ENCODE assay signal across 8 cellular contexts in genomic region chr2:20666364-20667150, GRCh38. TPM values are rescaled to one million over a fixed set of nuclear protein-coding genes. Genes with fewer than 3 reads are reported as not detected.
DNase-seq lines count a peak whose midpoint lies in the region; ATAC-seq and TF ChIP-seq lines count a peak whose summit lies in the region.

GDF7 (plus strand) TSS chr2:20667144; CDS start chr2:20667240, 96 bp downstream.

- no peaks in the 10 kb centered on the region for H3K36me3 Mint-ChIP-seq in type B pancreatic cell

- H3K4me2 ChIP-seq in Karpas-422 (ENCODE audit: low read depth, low read length, poor library complexity, severe bottlenecking), result peak within 1 kb of the TSS; percentile 65

- H3K4me1 Mint-ChIP-seq in type B pancreatic cell (ENCODE audit: unreplicated experiment), result peaks cover 4% of the 10 kb centered on the region

- peak within 1 kb of the TSS; percentile 35; the same call in 1 of the 2 replicates for H3K9ac ChIP-seq in Karpas-422 (ENCODE audit: low read length)

- H3K4me3 ChIP-seq in Karpas-422 (ENCODE audit: low read length), result peak within 1 kb of the TSS; percentile 58
- peak within 1 kb of the TSS; percentile 47 for H3K4me3 ChIP-seq in choroid plexus epithelial cell (ENCODE audit: low read depth, low read length)
- peak within 1 kb of the TSS; percentile 10 for H3K4me3 ChIP-seq in lung

- H3K9me3 ChIP-seq in Karpas-422 (ENCODE audit: low read length) (no peaks in the 10 kb centered on the region), lung (ENCODE audit: control insufficient read depth in 2 of 2, insufficient read depth in 1 of 2, low read length in 1 of 2) (peaks cover 0 to 2% of the 10 kb centered on the region in 2 donors)

- H3K27me3 ChIP-seq in Karpas-422 (ENCODE audit: low read length) (no peaks in the 10 kb centered on the region), lung (ENCODE audit: control insufficient read depth, insufficient read depth) (peaks cover 4% of the 10 kb centered on the region)

- 1% methylated on average over 49 to 80 of the region's 80 CpGs for WGBS in lung, 2 donors

- peak within 1 kb of the TSS; percentile 20; the same call in 1 of the 2 replicates for H2AFZ ChIP-seq in Karpas-422 (ENCODE audit: low read length)

- H3K36me3 ChIP-seq in Karpas-422 (ENCODE audit: insufficient read depth, low read length) (no peaks in the 10 kb centered on the region), lung (ENCODE audit: control insufficient read depth in 2 of 2, insufficient read depth in 2 of 2, low read length in 2 of 2) (no peaks in the 10 kb centered on the region)

- no peak for ATAC-seq in lung (ENCODE audit: insufficient read depth, low FRiP score)

- H3K27me3 Mint-ChIP-seq in type B pancreatic cell, result peaks cover 90% of the 10 kb centered on the region

- H3K4me1 ChIP-seq in Karpas-422 (ENCODE audit: low read length) (peaks cover 7% of the 10 kb centered on the region), lung (ENCODE audit: control insufficient read depth in 2 of 2, insufficient read depth in 2 of 2, low read length in 2 of 2) (peaks cover 0 to 11% of the 10 kb centered on the region in 2 donors)

- H4K20me1 ChIP-seq in Karpas-422 (ENCODE audit: insufficient read depth, low read depth, low read length), result no peaks in the 10 kb centered on the region

- H3K27ac ChIP-seq in Karpas-422 (ENCODE audit: low read length) (no peak within 1 kb of the TSS), lung (ENCODE audit: low read depth in 1 of 2, low read length in 1 of 2) (no peak within 1 kb of the TSS)

- TF ChIP-seq CTCF in choroid plexus epithelial cell (conservative IDR thresholded peaks at IDR 0.05; ENCODE audit: low read depth, low read length) (peak; percentile 19), lung (IDR thresholded peaks at IDR 0.05; ENCODE audit: control extremely low read depth, extremely low read depth) (no peak), type B pancreatic cell (conservative IDR thresholded peaks at IDR 0.05) (peak; percentile 64)

- DNase-seq in NCI-H748 (lab: John Stamatoyannopoulos, UW; ENCODE audit: unreplicated experiment), result peak; percentile 41
- DNase-seq in NCI-H748 treated with DMSO at 0.1 percent for 48 hours (lab: John Stamatoyannopoulos, UW), result no peak
- peak; percentile 48 for DNase-seq in Karpas-422
- no peak for DNase-seq in choroid plexus epithelial cell (ENCODE audit: low read depth)
- DNase-seq in lung (ENCODE audit: low spot score), result no peak
- DNase-seq in type B pancreatic cell (ENCODE audit: extremely low spot score, unreplicated experiment), result no peak
- DNase-seq in NCI-H2196 (lab: John Stamatoyannopoulos, UW; ENCODE audit: unreplicated experiment), result no peak
- no peak for DNase-seq in activated CD8-positive, alpha-beta memory T cell treated with anti-CD3 and anti-CD28 coated beads, Interleukin-2, amount 50 U/mL, for 48 hours

- H3K9me2 ChIP-seq in Karpas-422 (replicated peaks; ENCODE audit: insufficient read depth, low read length), result no peaks in the 10 kb centered on the region

- no peaks in the 10 kb centered on the region for H3K9me3 Mint-ChIP-seq in type B pancreatic cell

- peak within 1 kb of the TSS; percentile 66 for H3K27ac Mint-ChIP-seq in type B pancreatic cell

- H3K4me3 Mint-ChIP-seq in type B pancreatic cell, result peak within 1 kb of the TSS; percentile 85

- no peaks in the 10 kb centered on the region for H3K79me2 ChIP-seq in Karpas-422 (ENCODE audit: low read length)

RNA-seq across cellular contexts. Expression of gene GDF7, which starts in this region (rescaled TPM):
- under 0.01 and 0.29 TPM in 2 replicates for total RNA-seq in Karpas-422 (2014; rRNA removed; shearing (Covaris generic); ENCODE audit: low replicate concordance)
- total RNA-seq in lung (under 1 TPM; 0.37 to 0.54 TPM), type B pancreatic cell (ENCODE audit: low replicate concordance) (0.31 and 24.3 TPM in 2 replicates)
- polyA plus RNA-seq in lung, result under 1 TPM; 0.10 to 0.26 TPM

Comparison
In these comparisons a context has a peak if more than half of its experiments do, and no peak if none do; other contexts are left out.
1. Peak in DNase-seq, H3K4me3 ChIP-seq, H3K9ac ChIP-seq and H3K4me2 ChIP-seq in Karpas-422; RNA of the gene not detected or under 1 TPM.